Comparison of ENCODE assay signal across 35 cellular contexts in the genomic region with DNA sequence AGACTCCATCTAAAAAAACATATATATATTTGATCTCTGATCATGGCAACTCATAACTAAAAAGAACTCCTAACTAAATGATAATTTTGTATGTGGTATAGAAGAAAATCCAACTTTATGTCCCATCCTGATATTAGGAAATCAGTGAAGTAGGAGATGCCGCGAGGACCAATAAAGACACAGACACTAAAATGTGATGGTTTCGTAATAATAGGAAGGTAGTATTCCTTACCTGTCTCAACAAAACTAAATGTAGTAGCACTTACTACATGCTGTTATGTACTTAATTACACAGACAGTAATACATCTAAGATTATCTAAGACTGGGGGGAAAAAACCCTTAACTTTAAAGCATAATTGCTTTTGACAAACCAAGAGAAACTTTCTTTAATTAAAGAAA.
"Had no signal": no experiment of that assay in that cellular context is flagged by ENCODE, and none has a peak within 500 bp of the region (broad histone marks: within the 10 kb centered on the region; RNA-seq: fewer than 3 reads in every experiment).

No MANE protein-coding gene starts in this region.

- H2AFZ ChIP-seq: hepatocyte, neural progenitor cell, parathyroid adenoma had no signal

- H3K4me1 ChIP-seq: body of pancreas, neural progenitor cell, psoas muscle had no signal

- H3K27ac ChIP-seq: adrenal gland, body of pancreas, coronary artery, gastroesophageal sphincter, hepatocyte, neural progenitor cell, parathyroid adenoma, psoas muscle, tibial nerve had no signal

- DNase-seq: activated CD4-positive, alpha-beta memory T cell treated with anti-CD3 and anti-CD28 coated beads for 36 hours; activated CD4-positive, alpha-beta T cell treated with anti-CD3 and anti-CD28 coated beads, Interleukin-2, amount 10 ng/mL, durations not matched to agents 24 days and 14 days; activated CD4-positive, CD25-positive, alpha-beta regulatory T cell treated with anti-CD3 and anti-CD28 coated beads, Interleukin-2, amount 50 U/mL, for 72 hours; activated CD8-positive, alpha-beta memory T cell treated with anti-CD3 and anti-CD28 coated beads, Interleukin-2, amount 50 U/mL, for 4 hours; activated gamma-delta T cell treated with Interleukin-2 at 50 U/mL for 16 hours; activated T-cell treated with anti-CD3 and anti-CD28 coated beads, Interleukin-2, amount 50 U/mL, for 1 hour; adrenal gland; aorta; body of pancreas; cerebellar nuclear complex; dorsolateral prefrontal cortex; effector memory CD4-positive, alpha-beta T cell; erythroblast; islet precursor cell; left cardiac atrium; mammary epithelial cell; naive B cell; occipital lobe; psoas muscle; stimulated activated CD4-positive, alpha-beta T cell treated with anti-CD3 and anti-CD28 coated beads, Interleukin-1b, Interleukin-23, amount 100 ng/mL, for 48 hours; stimulated activated CD4-positive, alpha-beta T cell treated with anti-CD3 and anti-CD28 coated beads, Interleukin-4, amount 100 ng/mL, for 4 hours; stimulated activated CD8-positive, alpha-beta memory T cell treated with anti-CD3 and anti-CD28 coated beads, Interleukin-4, amount 100 ng/mL, for 48 hours; stimulated activated naive CD4-positive, alpha-beta T cell treated with Interleukin-2 at 50 U/mL for 16 hours; T1000 had no signal

- H3K27me3 ChIP-seq: adrenal gland, body of pancreas, dorsolateral prefrontal cortex, gastroesophageal sphincter, hepatocyte, neural progenitor cell, tibial nerve had no signal

- H3K4me3 ChIP-seq: adrenal gland, body of pancreas, coronary artery, gastroesophageal sphincter, hepatocyte, neural progenitor cell, psoas muscle, smooth muscle cell, tibial nerve had no signal

- H3K4me2 ChIP-seq: hepatocyte, neural progenitor cell, smooth muscle cell had no signal

- H3K27me3 Mint-ChIP-seq: activated CD4-positive, alpha-beta memory T cell treated with anti-CD3 and anti-CD28 coated beads for 36 hours; activated CD4-positive, alpha-beta T cell treated with anti-CD3 and anti-CD28 coated beads, Interleukin-2, amount 10 ng/mL, durations not matched to agents 24 days and 14 days; activated T-helper 17 cell treated with anti-CD3 and anti-CD28 coated beads, Interleukin-2, amount 50 U/mL, for 72 hours; naive B cell had no signal

- H3K4me3 Mint-ChIP-seq: activated CD4-positive, alpha-beta memory T cell treated with anti-CD3 and anti-CD28 coated beads for 36 hours; activated CD4-positive, alpha-beta T cell treated with anti-CD3 and anti-CD28 coated beads, Interleukin-2, amount 10 ng/mL, durations not matched to agents 24 days and 14 days; activated T-helper 17 cell treated with anti-CD3 and anti-CD28 coated beads, Interleukin-2, amount 50 U/mL, for 72 hours; mesothelial cell of epicardium; naive B cell; neural progenitor cell; T-helper 1 cell treated with Interleukin-12 subunit alpha and Interleukin-12 subunit beta and Interleukin-4 antibody, amounts not matched to agents 30 μg/mL and 1 μg/mL, for 36 hours had no signal

- H3K9me3 Mint-ChIP-seq: activated CD4-positive, alpha-beta memory T cell treated with anti-CD3 and anti-CD28 coated beads for 36 hours; activated CD4-positive, alpha-beta T cell treated with anti-CD3 and anti-CD28 coated beads, Interleukin-2, amount 10 ng/mL, durations not matched to agents 24 days and 14 days; activated naive CD4-positive, alpha-beta T cell treated with anti-CD3 and anti-CD28 coated beads, Interleukin-2, amount 50 U/mL, for 72 hours; activated T-helper 17 cell treated with anti-CD3 and anti-CD28 coated beads, Interleukin-2, amount 50 U/mL, for 72 hours; mesothelial cell of epicardium; naive B cell; neural progenitor cell; T-helper 1 cell treated with Interleukin-12 subunit alpha and Interleukin-12 subunit beta and Interleukin-4 antibody, amounts not matched to agents 30 μg/mL and 1 μg/mL, for 36 hours had no signal

- H3K4me1 Mint-ChIP-seq: neural progenitor cell had no signal

- ATAC-seq: activated T-helper 17 cell treated with anti-CD3 and anti-CD28 coated beads, Interleukin-2, amount 50 U/mL, for 72 hours; body of pancreas; gastroesophageal sphincter; left cardiac atrium; psoas muscle had no signal

- H3K9me3 ChIP-seq: adrenal gland, body of pancreas, gastroesophageal sphincter, psoas muscle, tibial nerve had no signal

- H3K27ac Mint-ChIP-seq: activated CD4-positive, alpha-beta memory T cell treated with anti-CD3 and anti-CD28 coated beads for 36 hours; activated CD4-positive, alpha-beta T cell treated with anti-CD3 and anti-CD28 coated beads, Interleukin-2, amount 10 ng/mL, durations not matched to agents 24 days and 14 days; neural progenitor cell; T-helper 1 cell treated with Interleukin-12 subunit alpha and Interleukin-12 subunit beta and Interleukin-4 antibody, amounts not matched to agents 30 μg/mL and 1 μg/mL, for 36 hours had no signal

- H3K9ac ChIP-seq: neural progenitor cell, parathyroid adenoma had no signal
